Comparison of ENCODE assay signal across 1 cellular context in genomic region chr13:110965038-110965754, GRCh38.
TF ChIP-seq lines count a peak whose summit lies in the region.

No MANE protein-coding gene starts in this region.

TF ChIP-seq in HEK293, 187 proteins besides CTCF, POLR2A, EP300 and RAD21 (continued from another document and continues in another):
- TF ChIP-seq ZNF488 (tag by site-specific recombination; IDR thresholded peaks at IDR 0.05): 0 out of 2 replicates have a peak, but pooled peaks have one; percentile 79
- peak; percentile 99 for TF ChIP-seq ZNF473 (tag by site-specific recombination; IDR thresholded peaks at IDR 0.05)
- peak; percentile 73; the same call in 1 of the 2 replicates for TF ChIP-seq ZNF76 (tag by site-specific recombination; IDR thresholded peaks at IDR 0.05; ENCODE audit: borderline replicate concordance, low read depth)
- peak; percentile 99 for TF ChIP-seq ZNF621 (tag by site-specific recombination; IDR thresholded peaks at IDR 0.05)
- TF ChIP-seq ZNF324 (tag by site-specific recombination; IDR thresholded peaks at IDR 0.05): peak; percentile 100
- TF ChIP-seq BCL11B (tag by site-specific recombination; IDR thresholded peaks at IDR 0.05; ENCODE audit: low read depth): peak; percentile 73; the same call in 1 of the 2 replicates
- TF ChIP-seq ZNF544 (tag by site-specific recombination; IDR thresholded peaks at IDR 0.05): peak; percentile 83; the same call in 1 of the 2 replicates
- TF ChIP-seq GLI2 (tag by site-specific recombination; IDR thresholded peaks at IDR 0.05; ENCODE audit: borderline replicate concordance, low read depth): no peak; the same call in 1 of the 2 replicates
- no peak for TF ChIP-seq ZBTB48 (tag by site-specific recombination; IDR thresholded peaks at IDR 0.05)
- peak; percentile 89; the same call in 1 of the 2 replicates for TF ChIP-seq KLF7 (tag by site-specific recombination; IDR thresholded peaks at IDR 0.05; ENCODE audit: borderline replicate concordance)
- TF ChIP-seq ZNF202 (tag by site-specific recombination; IDR thresholded peaks at IDR 0.05; ENCODE audit: borderline replicate concordance): no peak
- TF ChIP-seq ZNF146 (tag by site-specific recombination; IDR thresholded peaks at IDR 0.05): peak; percentile 62
- TF ChIP-seq, protein P1, sequence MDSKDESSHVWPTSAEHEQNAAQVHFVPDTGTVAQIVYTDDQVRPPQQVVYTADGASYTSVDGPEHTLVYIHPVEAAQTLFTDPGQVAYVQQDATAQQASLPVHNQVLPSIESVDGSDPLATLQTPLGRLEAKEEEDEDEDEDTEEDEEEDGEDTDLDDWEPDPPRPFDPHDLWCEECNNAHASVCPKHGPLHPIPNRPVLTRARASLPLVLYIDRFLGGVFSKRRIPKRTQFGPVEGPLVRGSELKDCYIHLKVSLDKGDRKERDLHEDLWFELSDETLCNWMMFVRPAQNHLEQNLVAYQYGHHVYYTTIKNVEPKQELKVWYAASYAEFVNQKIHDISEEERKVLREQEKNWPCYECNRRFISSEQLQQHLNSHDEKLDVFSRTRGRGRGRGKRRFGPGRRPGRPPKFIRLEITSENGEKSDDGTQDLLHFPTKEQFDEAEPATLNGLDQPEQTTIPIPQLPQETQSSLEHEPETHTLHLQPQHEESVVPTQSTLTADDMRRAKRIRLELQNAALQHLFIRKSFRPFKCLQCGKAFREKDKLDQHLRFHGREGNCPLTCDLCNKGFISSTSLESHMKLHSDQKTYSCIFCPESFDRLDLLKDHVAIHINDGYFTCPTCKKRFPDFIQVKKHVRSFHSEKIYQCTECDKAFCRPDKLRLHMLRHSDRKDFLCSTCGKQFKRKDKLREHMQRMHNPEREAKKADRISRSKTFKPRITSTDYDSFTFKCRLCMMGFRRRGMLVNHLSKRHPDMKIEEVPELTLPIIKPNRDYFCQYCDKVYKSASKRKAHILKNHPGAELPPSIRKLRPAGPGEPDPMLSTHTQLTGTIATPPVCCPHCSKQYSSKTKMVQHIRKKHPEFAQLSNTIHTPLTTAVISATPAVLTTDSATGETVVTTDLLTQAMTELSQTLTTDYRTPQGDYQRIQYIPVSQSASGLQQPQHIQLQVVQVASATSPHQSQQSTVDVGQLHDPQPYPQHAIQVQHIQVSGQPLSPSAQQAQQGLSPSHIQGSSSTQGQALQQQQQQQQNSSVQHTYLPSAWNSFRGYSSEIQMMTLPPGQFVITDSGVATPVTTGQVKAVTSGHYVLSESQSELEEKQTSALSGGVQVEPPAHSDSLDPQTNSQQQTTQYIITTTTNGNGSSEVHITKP (tag by site-specific recombination; IDR thresholded peaks at IDR 0.05): peak; percentile 52; the same call in 1 of the 2 replicates
- TF ChIP-seq ZNF37A (tag by site-specific recombination; IDR thresholded peaks at IDR 0.05): no peak
- no peak for TF ChIP-seq ZNF433 (tag by site-specific recombination; IDR thresholded peaks at IDR 0.05; ENCODE audit: low read depth)
- TF ChIP-seq ZSCAN16 (tag by site-specific recombination; IDR thresholded peaks at IDR 0.05): no peak
- TF ChIP-seq ZSCAN23 (tag by site-specific recombination; IDR thresholded peaks at IDR 0.05): peak; percentile 100
- no peak for TF ChIP-seq ZNF311 (tag by site-specific recombination; IDR thresholded peaks at IDR 0.05; ENCODE audit: borderline replicate concordance)
- peak; percentile 82; the same call in 1 of the 2 replicates for TF ChIP-seq ZBTB1 (tag by site-specific recombination; IDR thresholded peaks at IDR 0.05)
- 0 out of 2 replicates have a peak, but pooled peaks have one; percentile 14 for TF ChIP-seq ZNF548 (tag by site-specific recombination; IDR thresholded peaks at IDR 0.05)
- TF ChIP-seq, protein P2, sequence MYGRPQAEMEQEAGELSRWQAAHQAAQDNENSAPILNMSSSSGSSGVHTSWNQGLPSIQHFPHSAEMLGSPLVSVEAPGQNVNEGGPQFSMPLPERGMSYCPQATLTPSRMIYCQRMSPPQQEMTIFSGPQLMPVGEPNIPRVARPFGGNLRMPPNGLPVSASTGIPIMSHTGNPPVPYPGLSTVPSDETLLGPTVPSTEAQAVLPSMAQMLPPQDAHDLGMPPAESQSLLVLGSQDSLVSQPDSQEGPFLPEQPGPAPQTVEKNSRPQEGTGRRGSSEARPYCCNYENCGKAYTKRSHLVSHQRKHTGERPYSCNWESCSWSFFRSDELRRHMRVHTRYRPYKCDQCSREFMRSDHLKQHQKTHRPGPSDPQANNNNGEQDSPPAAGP (tag by site-specific recombination; IDR thresholded peaks at IDR 0.05): peak; percentile 100
- TF ChIP-seq ZNF768 (tag by site-specific recombination; IDR thresholded peaks at IDR 0.05): no peak
- TF ChIP-seq ZNF132 (tag by site-specific recombination; IDR thresholded peaks at IDR 0.05; ENCODE audit: borderline replicate concordance): no peak
- TF ChIP-seq, protein P3, sequence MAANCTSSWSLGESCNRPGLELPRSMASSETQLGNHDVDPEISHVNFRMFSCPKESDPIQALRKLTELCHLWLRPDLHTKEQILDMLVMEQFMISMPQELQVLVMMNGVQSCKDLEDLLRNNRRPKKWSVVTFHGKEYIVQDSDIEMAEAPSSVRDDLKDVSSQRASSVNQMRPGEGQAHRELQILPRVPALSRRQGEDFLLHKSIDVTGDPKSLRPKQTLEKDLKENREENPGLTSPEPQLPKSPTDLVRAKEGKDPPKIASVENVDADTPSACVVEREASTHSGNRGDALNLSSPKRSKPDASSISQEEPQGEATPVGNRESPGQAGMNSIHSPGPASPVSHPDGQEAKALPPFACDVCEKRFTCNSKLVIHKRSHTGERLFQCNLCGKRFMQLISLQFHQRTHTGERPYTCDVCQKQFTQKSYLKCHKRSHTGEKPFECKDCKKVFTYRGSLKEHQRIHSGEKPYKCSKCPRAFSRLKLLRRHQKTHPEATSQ (tag by site-specific recombination; IDR thresholded peaks at IDR 0.05): peak; percentile 98
- TF ChIP-seq SCRT1 (tag by site-specific recombination; IDR thresholded peaks at IDR 0.05; ENCODE audit: borderline replicate concordance): no peak
- TF ChIP-seq ZNF366 (tag by site-specific recombination; conservative IDR thresholded peaks at IDR 0.05): peak; percentile 99
- TF ChIP-seq SCRT2 (tag by site-specific recombination; IDR thresholded peaks at IDR 0.05): peak; percentile 92
- no peak for TF ChIP-seq ZNF426 (tag by site-specific recombination; IDR thresholded peaks at IDR 0.05)
- peak; percentile 79 for TF ChIP-seq KLF9 (tag by site-specific recombination; IDR thresholded peaks at IDR 0.05; ENCODE audit: low read depth)
- peak; percentile 97 for TF ChIP-seq ZNF558 (tag by site-specific recombination; IDR thresholded peaks at IDR 0.05)
- TF ChIP-seq ZNF549 (tag by site-specific recombination; IDR thresholded peaks at IDR 0.05): no peak
- no peak for TF ChIP-seq ZNF610 (tag by site-specific recombination; IDR thresholded peaks at IDR 0.05; ENCODE audit: borderline replicate concordance)
- peak; percentile 93 for TF ChIP-seq ZNF785 (tag by site-specific recombination; IDR thresholded peaks at IDR 0.05)
- TF ChIP-seq ZNF600 (tag by site-specific recombination; IDR thresholded peaks at IDR 0.05): no peak
- no peak for TF ChIP-seq KLF16 (tag by site-specific recombination; IDR thresholded peaks at IDR 0.05)
- TF ChIP-seq ZNF571 (tag by site-specific recombination; IDR thresholded peaks at IDR 0.05): peak; percentile 99
- TF ChIP-seq ZNF701 (tag by site-specific recombination; IDR thresholded peaks at IDR 0.05): no peak
- TF ChIP-seq SP2 (tag by site-specific recombination; IDR thresholded peaks at IDR 0.05): peak; percentile 71
- peak; percentile 100 for TF ChIP-seq ZNF391 (tag by site-specific recombination; IDR thresholded peaks at IDR 0.05; ENCODE audit: borderline replicate concordance, low read depth)
- peak; percentile 44 for TF ChIP-seq ZFHX2 (tag by site-specific recombination; conservative IDR thresholded peaks at IDR 0.05)
- TF ChIP-seq HOXC10 (CRISPR knock-in tag; IDR thresholded peaks at IDR 0.05): no peak
- TF ChIP-seq ZNF157 (tag by site-specific recombination; IDR thresholded peaks at IDR 0.05): peak; percentile 62
- no peak for TF ChIP-seq ZNF624 (tag by site-specific recombination; IDR thresholded peaks at IDR 0.05)
- no peak for TF ChIP-seq MZF1 (tag by site-specific recombination; IDR thresholded peaks at IDR 0.05; ENCODE audit: borderline replicate concordance)
- no peak for TF ChIP-seq ZNF423 (tag by site-specific recombination; IDR thresholded peaks at IDR 0.05)
- TF ChIP-seq ZNF530 (tag by site-specific recombination; IDR thresholded peaks at IDR 0.05; ENCODE audit: low read depth): no peak
- TF ChIP-seq ZNF664 (tag by site-specific recombination; IDR thresholded peaks at IDR 0.05): peak; percentile 58
- no peak for TF ChIP-seq ZNF280C (tag by site-specific recombination; IDR thresholded peaks at IDR 0.05)
- peak; percentile 82 for TF ChIP-seq YY2 (tag by site-specific recombination; IDR thresholded peaks at IDR 0.05)
- TF ChIP-seq GFI1B (tag by site-specific recombination; IDR thresholded peaks at IDR 0.05): peak; percentile 94
- peak; percentile 70 for TF ChIP-seq ZNF518A (tag by site-specific recombination; conservative IDR thresholded peaks at IDR 0.05; ENCODE audit: low read depth)
- no peak for TF ChIP-seq TRIM28 (IDR thresholded peaks at IDR 0.05; ENCODE audit: borderline replicate concordance, low read length)
- peak; percentile 55 for TF ChIP-seq ZNF350 (tag by site-specific recombination; IDR thresholded peaks at IDR 0.05)
- TF ChIP-seq ZBTB17 (tag by site-specific recombination; IDR thresholded peaks at IDR 0.05): peak; percentile 80
- peak; percentile 79; the same call in 1 of the 2 replicates for TF ChIP-seq ZNF112 (tag by site-specific recombination; IDR thresholded peaks at IDR 0.05)
- TF ChIP-seq, protein P4, sequence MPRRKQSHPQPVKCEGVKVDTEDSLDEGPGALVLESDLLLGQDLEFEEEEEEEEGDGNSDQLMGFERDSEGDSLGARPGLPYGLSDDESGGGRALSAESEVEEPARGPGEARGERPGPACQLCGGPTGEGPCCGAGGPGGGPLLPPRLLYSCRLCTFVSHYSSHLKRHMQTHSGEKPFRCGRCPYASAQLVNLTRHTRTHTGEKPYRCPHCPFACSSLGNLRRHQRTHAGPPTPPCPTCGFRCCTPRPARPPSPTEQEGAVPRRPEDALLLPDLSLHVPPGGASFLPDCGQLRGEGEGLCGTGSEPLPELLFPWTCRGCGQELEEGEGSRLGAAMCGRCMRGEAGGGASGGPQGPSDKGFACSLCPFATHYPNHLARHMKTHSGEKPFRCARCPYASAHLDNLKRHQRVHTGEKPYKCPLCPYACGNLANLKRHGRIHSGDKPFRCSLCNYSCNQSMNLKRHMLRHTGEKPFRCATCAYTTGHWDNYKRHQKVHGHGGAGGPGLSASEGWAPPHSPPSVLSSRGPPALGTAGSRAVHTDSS (tag by site-specific recombination; IDR thresholded peaks at IDR 0.05): no peak
